20 cellular contexts compared by ENCODE assay signal in the genomic region with DNA sequence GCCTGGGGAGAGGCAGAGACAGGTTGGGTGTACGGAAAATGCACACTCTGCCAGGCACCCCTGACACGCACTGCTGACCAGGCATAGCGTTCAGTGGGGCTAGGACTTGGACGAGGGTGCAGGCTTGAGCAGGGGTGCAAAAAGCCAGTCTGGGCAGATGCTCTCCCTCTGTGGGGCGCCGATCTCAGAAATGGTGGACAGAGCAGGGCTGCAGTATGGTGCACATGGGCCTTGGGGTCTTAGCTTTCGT.
"Had no signal": no experiment of that assay in that cellular context is flagged by ENCODE, and none has a peak within 500 bp of the region (broad histone marks: within the 10 kb centered on the region; RNA-seq: fewer than 3 reads in every experiment).

No MANE protein-coding gene starts in this region.

- H3K36me3 ChIP-seq: esophagus muscularis mucosa, gastrocnemius medialis, upper lobe of left lung had no signal

- H3K4me3 ChIP-seq: esophagus muscularis mucosa, gastrocnemius medialis had no signal

- H3K9me3 Mint-ChIP-seq: activated CD4-positive, alpha-beta T cell treated with anti-CD3 and anti-CD28 coated beads, Interleukin-2, amount 10 ng/mL, durations not matched to agents 7 days and 5 days; activated naive CD4-positive, alpha-beta T cell treated with anti-CD3 and anti-CD28 coated beads, Interleukin-2, amount 50 U/mL, for 24 hours; activated T-helper 1 cell treated with anti-CD3 and anti-CD28 coated beads, Interleukin-12 subunit alpha, Interleukin-12 subunit beta, Interleukin-2, Interleukin-4 antibody, amounts not matched to agents 30 ng/mL and 10 ng/mL and 1 ng/mL, durations not matched to agents 14 hours and 24 hours and 36 hours; memory B cell had no signal

- H3K27ac ChIP-seq: esophagus muscularis mucosa, gastrocnemius medialis, upper lobe of left lung had no signal

- DNase-seq: activated CD4-positive, alpha-beta T cell treated with anti-CD3 and anti-CD28 coated beads, Interleukin-2, amount 10 ng/mL, durations not matched to agents 7 days and 5 days; activated CD8-positive, alpha-beta T cell treated with anti-CD3 and anti-CD28 coated beads, Interleukin-2, amount 10 ng/mL, durations not matched to agents 7 days and 5 days; activated gamma-delta T cell; anterior cingulate cortex; central memory CD4-positive, alpha-beta T cell; effector memory CD4-positive, alpha-beta T cell; gastrocnemius medialis; hypothalamus; left cardiac atrium; stimulated activated CD4-positive, alpha-beta T cell treated with anti-CD3 and anti-CD28 coated beads, Interleukin-4, amount 100 ng/mL, for 24 hours; stimulated activated naive CD4-positive, alpha-beta T cell treated with Interleukin-2 at 50 U/mL for 16 hours; T-helper 1 cell; T1000; upper lobe of left lung had no signal

- ATAC-seq: activated CD8-positive, alpha-beta T cell treated with anti-CD3 and anti-CD28 coated beads, Interleukin-2, amount 10 ng/mL, durations not matched to agents 7 days and 5 days; gastrocnemius medialis; left cardiac atrium had no signal

- H3K4me3 Mint-ChIP-seq: activated CD4-positive, alpha-beta T cell treated with anti-CD3 and anti-CD28 coated beads, Interleukin-2, amount 10 ng/mL, durations not matched to agents 7 days and 5 days; activated CD8-positive, alpha-beta T cell treated with anti-CD3 and anti-CD28 coated beads, Interleukin-2, amount 10 ng/mL, durations not matched to agents 7 days and 5 days; activated T-helper 1 cell treated with anti-CD3 and anti-CD28 coated beads, Interleukin-12 subunit alpha, Interleukin-12 subunit beta, Interleukin-2, Interleukin-4 antibody, amounts not matched to agents 30 ng/mL and 10 ng/mL and 1 ng/mL, durations not matched to agents 14 hours and 24 hours and 36 hours had no signal

- H3K4me1 ChIP-seq: gastrocnemius medialis had no signal

- H3K4me1 Mint-ChIP-seq: activated CD4-positive, alpha-beta T cell treated with anti-CD3 and anti-CD28 coated beads, Interleukin-2, amount 10 ng/mL, durations not matched to agents 7 days and 5 days; activated naive CD4-positive, alpha-beta T cell treated with anti-CD3 and anti-CD28 coated beads, Interleukin-2, amount 50 U/mL, for 24 hours had no signal

- FAIRE-seq: colon had no signal

- H3K27ac Mint-ChIP-seq: activated CD4-positive, alpha-beta T cell treated with anti-CD3 and anti-CD28 coated beads, Interleukin-2, amount 10 ng/mL, durations not matched to agents 7 days and 5 days; activated CD8-positive, alpha-beta T cell treated with anti-CD3 and anti-CD28 coated beads, Interleukin-2, amount 10 ng/mL, durations not matched to agents 7 days and 5 days; activated naive CD4-positive, alpha-beta T cell treated with anti-CD3 and anti-CD28 coated beads, Interleukin-2, amount 50 U/mL, for 24 hours; activated T-helper 1 cell treated with anti-CD3 and anti-CD28 coated beads, Interleukin-12 subunit alpha, Interleukin-12 subunit beta, Interleukin-2, Interleukin-4 antibody, amounts not matched to agents 30 ng/mL and 10 ng/mL and 1 ng/mL, durations not matched to agents 14 hours and 24 hours and 36 hours; memory B cell; progenitor cell of endocrine pancreas had no signal

- H3K9me3 ChIP-seq: esophagus muscularis mucosa, gastrocnemius medialis, upper lobe of left lung had no signal

- H3K36me3 Mint-ChIP-seq: activated naive CD4-positive, alpha-beta T cell treated with anti-CD3 and anti-CD28 coated beads, Interleukin-2, amount 50 U/mL, for 24 hours had no signal
